In genomic region chr2:65382776-65383357, GRCh38 we compare ENCODE assay signal across 8 cellular contexts. TPM values are rescaled to one million over a fixed set of nuclear protein-coding genes. Genes with fewer than 3 reads are reported as not detected.
DNase-seq lines count a peak whose midpoint lies in the region; ATAC-seq, FAIRE-seq and TF ChIP-seq lines count a peak whose summit lies in the region.

No MANE protein-coding gene starts in this region.

- no peaks in the 10 kb centered on the region for H3K27me3 ChIP-seq in Caco-2 (replicated peaks; ENCODE audit: control insufficient read depth, insufficient read depth, low read length)

- H3K4me3 Mint-ChIP-seq in Caco-2 (ENCODE audit: unreplicated experiment): no peak overlapping the region
- H3K4me3 Mint-ChIP-seq in T-helper 17 cell: peak overlapping the region; percentile 81

- peaks cover 15% of the 10 kb centered on the region for H3K36me3 Mint-ChIP-seq in Caco-2 (ENCODE audit: insufficient read depth, unreplicated experiment)
- no peaks in the 10 kb centered on the region for H3K36me3 Mint-ChIP-seq in T-helper 17 cell (ENCODE audit: low read depth)

- no TSS peak for BruUV-seq in Caco-2 (replicated peaks; lab: Mats Ljungman, UMichigan)

- peak overlapping the region; percentile 82 to 88 for H3K27ac ChIP-seq in kidney (ENCODE audit: low read depth in 2 of 2, low read length in 2 of 2)

- CTCF ChIA-PET in Caco-2 (lab: Charles Lee): no interaction called here

- H3K9me3 Mint-ChIP-seq in Caco-2 (ENCODE audit: unreplicated experiment): no peaks in the 10 kb centered on the region

- DNase-seq in Caco-2: peak; percentile 13 to 57
- DNase-seq in HS-27A (ENCODE audit: low read depth): peak; percentile 57
- peak in 2 of 3 donors; percentile 33 to 39 for DNase-seq in T-helper 17 cell
- peak; percentile 80 for DNase-seq in amniotic stem cell (lab: John Stamatoyannopoulos, UW)
- peak; percentile 95 for DNase-seq in kidney
- DNase-seq in stimulated activated CD4-positive, alpha-beta T cell treated with anti-CD3 and anti-CD28 coated beads, Interleukin-4, amount 100 ng/mL, for 1 hour: peak; percentile 81
- DNase-seq in NCI-H2171 treated with DMSO at 0.1 percent for 48 hours (lab: John Stamatoyannopoulos, UW): no peak

- no peaks in the 10 kb centered on the region for H3K27me3 Mint-ChIP-seq in Caco-2 (ENCODE audit: insufficient read depth, unreplicated experiment)
- no peaks in the 10 kb centered on the region for H3K27me3 Mint-ChIP-seq in T-helper 17 cell

- H3K27ac Mint-ChIP-seq in Caco-2 (ENCODE audit: unreplicated experiment) (no peak overlapping the region), T-helper 17 cell (peak overlapping the region; percentile 61)

- peak overlapping the region in 1 of 2 donors; percentile 63 for H3K9ac ChIP-seq in kidney (ENCODE audit: low read length in 2 of 2)

- TF ChIP-seq CTCF in Caco-2 (IDR thresholded peaks at IDR 0.05; ENCODE audit: insufficient read depth in 1 of 2, low read depth in 1 of 2, low read length in 1 of 2, severe bottlenecking in 1 of 2, unreplicated experiment in 1 of 2) (no peak), kidney (IDR thresholded peaks at IDR 0.05; ENCODE audit: borderline replicate concordance, extremely low read depth, insufficient read depth) (peak; percentile 10)

- H3K36me3 ChIP-seq in Caco-2 (ENCODE audit: control insufficient read depth, insufficient read depth, low read length) (no peaks in the 10 kb centered on the region; the same call in 1 of the 2 replicates), kidney (ENCODE audit: control insufficient read depth in 1 of 2, insufficient read depth in 2 of 2, low read length in 2 of 2) (no peaks in the 10 kb centered on the region)

- intact Hi-C loops in Caco-2 (cut with micrococcal nuclease; ENCODE audit: unreplicated experiment): no loop called here
- intact Hi-C loops in kidney (cut with DNase I): no loop called here

- H3K9me3 ChIP-seq in Caco-2 (no peaks in the 10 kb centered on the region), T-helper 17 cell (ENCODE audit: control insufficient read depth, low read length, poor library complexity, severe bottlenecking) (no peaks in the 10 kb centered on the region), kidney (ENCODE audit: control insufficient read depth in 1 of 2, low read length in 2 of 2) (no peaks in the 10 kb centered on the region)

- FAIRE-seq in kidney (lab: Jason Lieb, UNC): no peak

- peaks cover 30% of the 10 kb centered on the region for H3K4me1 ChIP-seq in Caco-2
- H3K4me1 ChIP-seq in kidney (ENCODE audit: control insufficient read depth in 1 of 2, insufficient read depth in 1 of 2, low read depth in 1 of 2, low read length in 2 of 2): peaks cover 43 to 48% of the 10 kb centered on the region in 2 donors

- H3K4me3 ChIP-seq in Caco-2 (ENCODE audit: low read depth, low read length) (no peak overlapping the region), kidney (ENCODE audit: low read length in 2 of 2) (peak overlapping the region; percentile 22 to 26)

- H3K4me1 Mint-ChIP-seq in Caco-2 (ENCODE audit: low read depth, unreplicated experiment) (peaks cover 33% of the 10 kb centered on the region), T-helper 17 cell (peaks cover 12% of the 10 kb centered on the region)

- POLR2A ChIA-PET in Caco-2 (lab: Charles Lee): no interaction called here

- peak; percentile 60 for ATAC-seq in GM21381 (IDR thresholded peaks at IDR 0.05; ENCODE audit: unreplicated experiment)
- peak; percentile 90 for ATAC-seq in T-helper 17 cell

RNA-seq across cellular contexts. Expression of gene SPRED2, which starts 49.5 kb away (rescaled TPM):
- total RNA-seq in Caco-2 (2022): 49.9 and 55.3 TPM in 2 replicates
- 1 to 10 TPM; 1.6 to 4.8 TPM for total RNA-seq in T-helper 17 cell
- total RNA-seq in kidney: 42.3 TPM
- polyA plus RNA-seq in kidney (ENCODE audit: insufficient read depth, low read depth, low replicate concordance): 8.9 TPM
